1 cellular context compared by ENCODE assay signal in genomic region chr2:217290467-217290866, GRCh38.
TF ChIP-seq lines count a peak whose summit lies in the region.

No MANE protein-coding gene starts in this region.

TF ChIP-seq in HepG2, 621 proteins besides CTCF, POLR2A, EP300 and RAD21 (continued from another document):
- TF ChIP-seq ZKSCAN8 (CRISPR knock-in tag; IDR thresholded peaks at IDR 0.05; ENCODE audit: borderline replicate concordance) (no peak), DZIP1 (CRISPR knock-in tag; IDR thresholded peaks at IDR 0.05) (no peak)
TF ChIP-seq in HepG2: peak in this region for 0.
